ENCODE assay signal across 16 cellular contexts in genomic region chr1:115596080-115596795, GRCh38. TPM values are rescaled to one million over a fixed set of nuclear protein-coding genes. Genes with fewer than 3 reads are reported as not detected.
DNase-seq lines count a peak whose midpoint lies in the region; ATAC-seq, FAIRE-seq and TF ChIP-seq lines count a peak whose summit lies in the region.
"Had no signal": no experiment of that assay in that cellular context is flagged by ENCODE, and none has a peak within 500 bp of the region (broad histone marks: within the 10 kb centered on the region; RNA-seq: fewer than 3 reads in every experiment).

No MANE protein-coding gene starts in this region.

- DNase-seq in AG04449 (ENCODE audit: low read depth, low spot score) (peak; percentile 31), IMR-90 (peak; percentile 56), astrocyte (ENCODE audit: low read depth) (peak; percentile 35), iris pigment epithelial cell (ENCODE audit: low read depth) (peak; percentile 86), GM13977 (ENCODE audit: low spot score) (no peak), pancreas (no peak), ovary (no peak), globus pallidus (ENCODE audit: low spot score) (no peak)
- DNase-seq: naive B cell had no signal

- H3K4me1 Mint-ChIP-seq in astrocyte (ENCODE audit: low read depth, unreplicated experiment): peaks cover 2% of the 10 kb centered on the region
- H3K4me1 Mint-ChIP-seq: naive B cell; stimulated activated naive CD8-positive, alpha-beta T cell treated with anti-CD3 and anti-CD28 coated beads, Interleukin-15, amount 100 ng/mL, for 72 hours had no signal

- no peak overlapping the region for H3K4me2 ChIP-seq in IMR-90 (ENCODE audit: low read depth, low read length)
- peak overlapping the region; percentile 65 for H3K4me2 ChIP-seq in astrocyte (ENCODE audit: low read length)

- H3K4me3 ChIP-seq in AG04449 (ENCODE audit: low read depth, low read length) (no peak overlapping the region), IMR-90 (ENCODE audit: insufficient read depth, low read depth, low read length) (no peak overlapping the region), astrocyte (ENCODE audit: insufficient read depth, low read depth, low read length) (no peak overlapping the region), pancreas (no peak overlapping the region), ovary (no peak overlapping the region)
- H3K4me3 ChIP-seq: gastroesophageal sphincter, HAP-1, MG63, Peyer's patch, psoas muscle, upper lobe of right lung had no signal

- H3K27me3 ChIP-seq in IMR-90 (ENCODE audit: control insufficient read depth, insufficient read depth, low read length): no peaks in the 10 kb centered on the region
- H3K27me3 ChIP-seq in astrocyte (ENCODE audit: insufficient read depth, low read length): no peaks in the 10 kb centered on the region
- H3K27me3 ChIP-seq in pancreas: no peaks in the 10 kb centered on the region
- H3K27me3 ChIP-seq in ovary: no peaks in the 10 kb centered on the region
- H3K27me3 ChIP-seq: gastroesophageal sphincter, MG63, Peyer's patch, upper lobe of right lung had no signal

- TF ChIP-seq RAD21 in IMR-90 (IDR thresholded peaks at IDR 0.05; ENCODE audit: low read length): no peak

- peak overlapping the region; percentile 55 for H3K4ac ChIP-seq in IMR-90 (ENCODE audit: low read depth, low read length)

- FAIRE-seq in astrocyte (lab: Jason Lieb, UNC): no peak
- no peak for FAIRE-seq in pancreas (lab: Jason Lieb, UNC)

- H3K14ac ChIP-seq in IMR-90 (replicated peaks; ENCODE audit: low read depth, low read length): no peak overlapping the region

- no TSS peak for BruUV-seq in IMR-90 (replicated peaks; lab: Mats Ljungman, UMichigan)

- intact Hi-C loops in IMR-90 (cut with micrococcal nuclease): loop anchor here (5.0 kb wide), 1 partner anchor 319 kb away; no protein-coding TSS in a partner anchor
- intact Hi-C loops in pancreas (cut with DNase I): loop anchor here in 1 of 3 donors (5.0 kb wide), 1 partner anchor 459 kb away; no protein-coding TSS in a partner anchor
- intact Hi-C loops in ovary (cut with DNase I): loop anchor here (5.0 to 10.0 kb wide), 4 partner anchors 459 to 621 kb away; no protein-coding TSS in a partner anchor

- dilution Hi-C loops in IMR-90 (cut with HindIII; ENCODE audit: low sequenced_read_pairs, unreplicated experiment): loop anchor here (25.0 kb wide), 1 partner anchor 459 kb away; no protein-coding TSS in a partner anchor

- no peak overlapping the region for H2BK120ac ChIP-seq in IMR-90 (ENCODE audit: low read depth, low read length)

- H3K79me2 ChIP-seq in astrocyte (ENCODE audit: insufficient read depth, low read length): no peaks in the 10 kb centered on the region

- H2AK9ac ChIP-seq in IMR-90 (replicated peaks; ENCODE audit: low read depth, low read length, poor library complexity): peak overlapping the region; percentile 92

- no peak overlapping the region for H2BK15ac ChIP-seq in IMR-90 (ENCODE audit: low read depth, low read length)

- ATAC-seq in IMR-90 (ENCODE audit: low read depth) (no peak; the same call in 1 of the 2 replicates), pancreas (no peak)

- in situ Hi-C loops in IMR-90 (cut with MboI; ENCODE audit: low sequenced_read_pairs): loop anchor here (5.0 kb wide), 1 partner anchor 459 kb away; no protein-coding TSS in a partner anchor
- in situ Hi-C loops in GM13977 (cut with MboI; ENCODE audit: low pct_unique_long_range_greater_than_20kb, low sequenced_read_pairs, unreplicated experiment): loop anchor here (10.0 kb wide), 1 partner anchor 461 kb away; no protein-coding TSS in a partner anchor

- peak overlapping the region in 1 of 2 experiments; percentile 36; a peak in 1 of 4 replicates for H4K8ac ChIP-seq in IMR-90 (ENCODE audit: low read depth in 2 of 2, low read length in 2 of 2)

- CTCF ChIA-PET in AG04449 (lab: Yijun Ruan, JAX): interaction anchor here (0.6 to 9.6 kb wide), 81 partner anchors 8 to 619 kb away, joined by 3 to 182 read pairs (median 5); no protein-coding TSS in a partner anchor
- CTCF ChIA-PET in IMR-90 (lab: Yijun Ruan, JAX): interaction anchor here (0.6 to 3.5 kb wide), 22 partner anchors 8 to 618 kb away, joined by 3 to 19 read pairs (median 4); no protein-coding TSS in a partner anchor

- peaks cover 5% of the 10 kb centered on the region; the same call in 1 of the 2 replicates for H3K9me1 ChIP-seq in IMR-90 (ENCODE audit: insufficient read depth, low read length)

- no peaks in the 10 kb centered on the region for H3K27me3 Mint-ChIP-seq in astrocyte (ENCODE audit: low read depth, unreplicated experiment)
- H3K27me3 Mint-ChIP-seq: stimulated activated naive CD8-positive, alpha-beta T cell treated with anti-CD3 and anti-CD28 coated beads, Interleukin-15, amount 100 ng/mL, for 72 hours had no signal

- H2BK5ac ChIP-seq in IMR-90 (ENCODE audit: low read depth, low read length, poor library complexity, severe bottlenecking): no peak overlapping the region

- no peaks in the 10 kb centered on the region for H3K79me1 ChIP-seq in IMR-90 (ENCODE audit: low read depth in 1 of 2, low read length in 2 of 2)

- no CpG with 5 or more reads among the region's 7 CpGs for WGBS in IMR-90 (ENCODE audit: extremely low coverage in 2 of 2, insufficient read length in 1 of 2), 2 experiments
- 29 to 33% methylated on average over 7 of the region's 7 CpGs for WGBS in pancreas, 2 donors
- WGBS in ovary, 3 donors: 37 to 41% (median 37%) methylated on average over 7 of the region's 7 CpGs

- no peak overlapping the region for H3K18ac ChIP-seq in IMR-90 (ENCODE audit: low read depth, low read length)

- no peaks in the 10 kb centered on the region for H3K36me3 ChIP-seq in IMR-90 (ENCODE audit: control insufficient read depth, insufficient read depth, low read length)
- no peaks in the 10 kb centered on the region for H3K36me3 ChIP-seq in astrocyte (ENCODE audit: insufficient read depth, low read length)
- H3K36me3 ChIP-seq in pancreas: no peaks in the 10 kb centered on the region
- no peaks in the 10 kb centered on the region for H3K36me3 ChIP-seq in ovary
- H3K36me3 ChIP-seq: gastroesophageal sphincter, HAP-1, MG63, Peyer's patch, upper lobe of right lung had no signal

- H3K9ac ChIP-seq in IMR-90 (ENCODE audit: low read depth, low read length): no peak overlapping the region
- H3K9ac ChIP-seq in astrocyte (ENCODE audit: low read length): peak overlapping the region; percentile 63

- no peak overlapping the region for H3K27ac ChIP-seq in IMR-90 (ENCODE audit: insufficient read depth, low read length)
- H3K27ac ChIP-seq in astrocyte (ENCODE audit: low read depth, low read length): peak overlapping the region; percentile 59
- no peak overlapping the region for H3K27ac ChIP-seq in pancreas
- H3K27ac ChIP-seq in ovary: no peak overlapping the region
- H3K27ac ChIP-seq: gastroesophageal sphincter, Peyer's patch, psoas muscle, upper lobe of right lung had no signal

- H3K4me3 Mint-ChIP-seq in astrocyte (ENCODE audit: unreplicated experiment): no peak overlapping the region
- H3K4me3 Mint-ChIP-seq: naive B cell; stimulated activated naive CD8-positive, alpha-beta T cell treated with anti-CD3 and anti-CD28 coated beads, Interleukin-15, amount 100 ng/mL, for 72 hours had no signal

- H3K56ac ChIP-seq in IMR-90 (ENCODE audit: extremely low read depth, insufficient read depth, low read length): no peak overlapping the region; the same call in 1 of the 2 replicates

- H3K36me3 Mint-ChIP-seq in astrocyte (ENCODE audit: low read depth, unreplicated experiment): no peaks in the 10 kb centered on the region
- H3K36me3 Mint-ChIP-seq: naive B cell had no signal

- POLR2A ChIA-PET in AG04449 (lab: Yijun Ruan, JAX) (interaction anchor here (0.7 to 1.4 kb wide), 7 partner anchors 41 to 459 kb away, joined by 3 to 5 read pairs (median 3); no protein-coding TSS in a partner anchor), IMR-90 (lab: Charles Lee; ENCODE audit: unreplicated experiment) (no interaction called here)

- no peak overlapping the region for H3K23ac ChIP-seq in IMR-90 (ENCODE audit: low read depth, low read length)

- H3K27ac Mint-ChIP-seq in astrocyte (ENCODE audit: unreplicated experiment): peak overlapping the region; percentile 3
- H3K27ac Mint-ChIP-seq: naive B cell; stimulated activated naive CD8-positive, alpha-beta T cell treated with anti-CD3 and anti-CD28 coated beads, Interleukin-15, amount 100 ng/mL, for 72 hours had no signal

- TF ChIP-seq CTCF in AG04449 (IDR thresholded peaks at IDR 0.05; ENCODE audit: insufficient read depth, low read length, missing control alignments): no peak
- TF ChIP-seq CTCF in IMR-90 (conservative IDR thresholded peaks at IDR 0.05; ENCODE audit: low read depth, low read length): no peak
- no peak for TF ChIP-seq CTCF in astrocyte (IDR thresholded peaks at IDR 0.05; ENCODE audit: insufficient read depth, low read depth, low read length)
- no peak for TF ChIP-seq CTCF in GM13977 (IDR thresholded peaks at IDR 0.05; ENCODE audit: extremely low read depth, insufficient read depth, missing control alignments)
- TF ChIP-seq CTCF in pancreas (IDR thresholded peaks at IDR 0.05): peak in 1 of 4 donors; percentile 1
- TF ChIP-seq CTCF in ovary (IDR thresholded peaks at IDR 0.05): peak in 1 of 3 donors; percentile 2

- peaks cover 9% of the 10 kb centered on the region for H3K9me3 Mint-ChIP-seq in astrocyte (ENCODE audit: unreplicated experiment)
- H3K9me3 Mint-ChIP-seq: stimulated activated naive CD8-positive, alpha-beta T cell treated with anti-CD3 and anti-CD28 coated beads, Interleukin-15, amount 100 ng/mL, for 72 hours had no signal

- 0 out of 2 replicates have a peak, but pooled peaks cover 2% of the 10 kb centered on the region for H3K4me1 ChIP-seq in IMR-90 (ENCODE audit: control insufficient read depth, insufficient read depth, low read length)
- peaks cover 11% of the 10 kb centered on the region for H3K4me1 ChIP-seq in astrocyte (ENCODE audit: insufficient read depth, low read length)
- no peaks in the 10 kb centered on the region for H3K4me1 ChIP-seq in pancreas
- no peaks in the 10 kb centered on the region for H3K4me1 ChIP-seq in ovary (ENCODE audit: insufficient read depth)
- H3K4me1 ChIP-seq: HAP-1, Peyer's patch, upper lobe of right lung had no signal

- 0 out of 2 replicates have a peak overlapping the region, but pooled peaks have one; percentile 3 for H2AK5ac ChIP-seq in IMR-90 (ENCODE audit: low read depth, low read length)

- no peak overlapping the region for H2BK20ac ChIP-seq in IMR-90 (ENCODE audit: low read depth, low read length)

- no peak for TF ChIP-seq POLR2A in IMR-90 (IDR thresholded peaks at IDR 0.05; ENCODE audit: low read depth, low read length)
- no peak for TF ChIP-seq POLR2A in ovary (IDR thresholded peaks at IDR 0.05)

- no peak overlapping the region for H4K91ac ChIP-seq in IMR-90 (ENCODE audit: insufficient read depth, low read depth, low read length)

- no peak overlapping the region for H4K5ac ChIP-seq in IMR-90 (ENCODE audit: low read depth, low read length)

- H3K9me3 ChIP-seq in IMR-90 (ENCODE audit: control insufficient read depth, insufficient read depth, low read length) (no peaks in the 10 kb centered on the region), astrocyte (ENCODE audit: insufficient read depth, low read depth, low read length) (no peaks in the 10 kb centered on the region), pancreas (no peaks in the 10 kb centered on the region), ovary (no peaks in the 10 kb centered on the region)
- H3K9me3 ChIP-seq: gastroesophageal sphincter, HAP-1, Peyer's patch, psoas muscle, upper lobe of right lung had no signal

- H4K20me1 ChIP-seq in IMR-90 (ENCODE audit: insufficient read depth, low read length) (no peaks in the 10 kb centered on the region), astrocyte (ENCODE audit: insufficient read depth, low read length) (no peaks in the 10 kb centered on the region)

- TF ChIP-seq EP300 in ovary (IDR thresholded peaks at IDR 0.05): no peak

- peak overlapping the region; percentile 85 for H2AFZ ChIP-seq in IMR-90 (replicated peaks; ENCODE audit: low read length, poor library complexity)
- H2AFZ ChIP-seq in astrocyte (ENCODE audit: low read depth, low read length): no peak overlapping the region

RNA-seq across cellular contexts. Expression of gene VANGL1, which starts 45.5 kb away (rescaled TPM):
- total RNA-seq in IMR-90 (2012; rRNA removed): 6.1 and 7.5 TPM in 2 replicates
- polyA plus RNA-seq in IMR-90 (2012; rRNA removed): 6.7 and 7.5 TPM in 2 replicates
- polyA plus RNA-seq in IMR-90 (2012; cell fraction: cytosol; rRNA removed): 3.2 and 4.9 TPM in 2 replicates
- polyA plus RNA-seq in IMR-90 (2012; cell fraction: nucleus; rRNA removed; ENCODE audit: low replicate concordance): 2.0 and 2.8 TPM in 2 replicates
- total RNA-seq in astrocyte: 12.9 and 13.8 TPM in 2 replicates
- total RNA-seq in pancreas: 1 to 10 TPM; 4.3 to 9.0 (median 5.8) TPM
- 1 to 10 TPM; 1.2 to 1.5 TPM for polyA plus RNA-seq in pancreas
- total RNA-seq in ovary: 10 to 100 TPM in 2 of 7 donors, 1 to 10 TPM in 5; 1.8 to 10.2 (median 8.8) TPM
- 10 to 100 TPM in 1 of 2 donors, 1 to 10 TPM in 1; 2.9 to 11.0 TPM for polyA plus RNA-seq in ovary

Comparison
In these comparisons a context has a peak if more than half of its experiments do, and no peak if none do; other contexts are left out.
1. DNase-seq: peak in AG04449 (single experiment), IMR-90 (single experiment), astrocyte (single experiment) and iris pigment epithelial cell (single experiment); none in GM13977 (single experiment), pancreas (0 of 6), ovary (0 of 5) and globus pallidus (single experiment).